In the genomic region with DNA sequence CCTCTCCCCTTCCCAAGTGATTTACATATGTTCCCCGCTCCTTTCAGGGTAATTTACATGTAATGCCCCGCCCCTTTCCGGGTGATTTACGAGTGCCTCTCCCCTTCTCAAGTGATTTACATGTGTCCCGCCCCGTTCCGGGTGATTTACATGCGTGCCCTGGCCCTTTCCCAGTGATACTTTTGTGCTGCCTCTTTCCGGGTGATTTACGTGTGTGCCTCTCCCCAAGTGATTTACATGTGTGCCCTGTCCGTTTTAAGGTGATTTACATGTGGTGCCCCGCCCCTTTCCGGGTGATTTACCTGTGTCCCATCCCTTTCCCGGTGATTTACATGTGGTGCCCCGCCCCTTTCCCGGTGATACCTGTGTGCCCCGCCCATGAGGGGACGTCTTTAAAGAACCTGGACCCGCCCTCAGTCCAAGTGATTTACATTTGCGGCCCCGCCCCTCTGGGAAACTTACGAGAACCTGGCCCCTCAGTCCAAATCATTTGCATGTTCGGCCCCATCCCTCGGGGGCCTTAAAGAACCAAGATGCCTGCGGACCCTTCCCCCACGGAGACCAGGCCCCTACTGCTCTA, we compare ENCODE assay signal across 8 cellular contexts. TPM values are rescaled to one million over a fixed set of nuclear protein-coding genes. Genes with fewer than 3 reads are reported as not detected.
A peak's percentile ranks its signal among the peaks of the same experiment; 100 is the strongest.
DNase-seq lines count a peak whose midpoint lies in the region; ATAC-seq and TF ChIP-seq lines count a peak whose summit lies in the region.

No MANE protein-coding gene starts in this region.

- H3K4me3 Mint-ChIP-seq in activated CD4-positive, alpha-beta T cell treated with anti-CD3 and anti-CD28 coated beads, Interleukin-2, amount 10 ng/mL, durations not matched to agents 24 days and 14 days: peak overlapping the region; percentile 87

- peaks cover 23% of the 10 kb centered on the region for H3K4me1 Mint-ChIP-seq in activated CD4-positive, alpha-beta T cell treated with anti-CD3 and anti-CD28 coated beads, Interleukin-2, amount 10 ng/mL, durations not matched to agents 24 days and 14 days

- H3K9me3 Mint-ChIP-seq in activated CD4-positive, alpha-beta T cell treated with anti-CD3 and anti-CD28 coated beads, Interleukin-2, amount 10 ng/mL, durations not matched to agents 24 days and 14 days: peaks cover 3% of the 10 kb centered on the region

- DNase-seq in AG09309 (ENCODE audit: low read depth): no peak
- peak; percentile 94 for DNase-seq in NCI-H460 (ENCODE audit: extremely low read depth, low read depth)
- peak; percentile 96 for DNase-seq in activated CD4-positive, alpha-beta T cell treated with anti-CD3 and anti-CD28 coated beads, Interleukin-2, amount 10 ng/mL, durations not matched to agents 24 days and 14 days
- DNase-seq in colonic mucosa: peak; percentile 97
- peak; percentile 95 for DNase-seq in left lobe of liver (ENCODE audit: low spot score)
- DNase-seq in stimulated activated CD4-positive, alpha-beta T cell treated with anti-CD3 and anti-CD28 coated beads, TNF-alpha, amount 100 ng/mL, for 1 hour (ENCODE audit: low read depth in 3 of 3, low spot score in 1 of 3): peak; percentile 43 to 71 (median 44)

- no peaks in the 10 kb centered on the region for H3K9me3 ChIP-seq in colonic mucosa

- H3K4me1 ChIP-seq in colonic mucosa: peaks cover 11% of the 10 kb centered on the region

- peaks cover 21% of the 10 kb centered on the region for H3K27me3 Mint-ChIP-seq in activated CD4-positive, alpha-beta T cell treated with anti-CD3 and anti-CD28 coated beads, Interleukin-2, amount 10 ng/mL, durations not matched to agents 24 days and 14 days

- ATAC-seq in GM19025 (IDR thresholded peaks at IDR 0.05; ENCODE audit: low read depth, unreplicated experiment) (peak; percentile 41), HG03175 (IDR thresholded peaks at IDR 0.05; ENCODE audit: unreplicated experiment) (peak; percentile 50), left lobe of liver (peak; percentile 69)

- H3K27me3 ChIP-seq in colonic mucosa: no peaks in the 10 kb centered on the region

- H3K36me3 ChIP-seq in colonic mucosa: no peaks in the 10 kb centered on the region

- peaks cover 24% of the 10 kb centered on the region for H3K36me3 Mint-ChIP-seq in activated CD4-positive, alpha-beta T cell treated with anti-CD3 and anti-CD28 coated beads, Interleukin-2, amount 10 ng/mL, durations not matched to agents 24 days and 14 days (ENCODE audit: low read depth)

- intact Hi-C loops in activated CD4-positive, alpha-beta T cell treated with anti-CD3 and anti-CD28 coated beads, Interleukin-2, amount 10 ng/mL, durations not matched to agents 24 days and 14 days (cut with micrococcal nuclease): loop anchor here (1.0 to 10.0 kb wide), 7 partner anchors 272 to 1161 kb away; partner anchors contain the start of genes CNOT3, MYADM, PPP1R12C and PPP6R1
- intact Hi-C loops in colonic mucosa (cut with DNase I): no loop called here

- TF ChIP-seq CTCF in AG09309 (IDR thresholded peaks at IDR 0.05; ENCODE audit: control insufficient read depth, insufficient read depth, low read depth, low read length, missing control alignments) (no peak), colonic mucosa (IDR thresholded peaks at IDR 0.05) (no peak)

- H3K27ac ChIP-seq in colonic mucosa: peak overlapping the region; percentile 99

- peak overlapping the region; percentile 40 to 91 for H3K9ac ChIP-seq in colonic mucosa (ENCODE audit: low read depth in 2 of 2, low read length in 2 of 2)

- peak overlapping the region; percentile 58 for H3K4me3 ChIP-seq in AG09309 (ENCODE audit: control insufficient read depth, low read depth, low read length)
- peak overlapping the region; percentile 71 for H3K4me3 ChIP-seq in colonic mucosa

- H3K27ac Mint-ChIP-seq in activated CD4-positive, alpha-beta T cell treated with anti-CD3 and anti-CD28 coated beads, Interleukin-2, amount 10 ng/mL, durations not matched to agents 24 days and 14 days: peak overlapping the region; percentile 90

RNA-seq across cellular contexts. Expression of gene LENG9, which starts 0.6 kb away (rescaled TPM):
- total RNA-seq in NCI-H460 (2014; rRNA removed; shearing (Covaris generic)): 6.2 and 8.2 TPM in 2 replicates
- 4.4 and 8.5 TPM in 2 replicates for polyA plus RNA-seq in NCI-H460 (2014; cell fraction: nucleus; rRNA removed)
- 8.2 and 8.3 TPM in 2 replicates for total RNA-seq in activated CD4-positive, alpha-beta T cell treated with anti-CD3 and anti-CD28 coated beads, Interleukin-2, amount 10 ng/mL, durations not matched to agents 24 days and 14 days
- total RNA-seq in colonic mucosa: 10 to 100 TPM; 18.2 to 24.6 TPM
- 2.2 TPM for total RNA-seq in left lobe of liver

RNA-seq across cellular contexts. Expression of gene CDC42EP5, which starts 9.0 kb away (rescaled TPM):
- total RNA-seq in NCI-H460 (2014; rRNA removed; shearing (Covaris generic)): 0.17 TPM in 1 of 2 replicates, not detected in the other
- not detected in 2 replicates for polyA plus RNA-seq in NCI-H460 (2014; cell fraction: nucleus; rRNA removed)
- 0.61 and 0.64 TPM in 2 replicates for total RNA-seq in activated CD4-positive, alpha-beta T cell treated with anti-CD3 and anti-CD28 coated beads, Interleukin-2, amount 10 ng/mL, durations not matched to agents 24 days and 14 days
- total RNA-seq in colonic mucosa (100 to 1,000 TPM; 444 to 601 TPM), left lobe of liver (2.4 TPM)

RNA-seq across cellular contexts. Expression of gene LENG8, which starts 15.1 kb away (rescaled TPM):
- total RNA-seq in NCI-H460 (2014; rRNA removed; shearing (Covaris generic)): 30.4 and 32.9 TPM in 2 replicates
- polyA plus RNA-seq in NCI-H460 (2014; cell fraction: nucleus; rRNA removed): 206 and 244 TPM in 2 replicates
- 202 and 214 TPM in 2 replicates for total RNA-seq in activated CD4-positive, alpha-beta T cell treated with anti-CD3 and anti-CD28 coated beads, Interleukin-2, amount 10 ng/mL, durations not matched to agents 24 days and 14 days
- total RNA-seq in colonic mucosa: 100 to 1,000 TPM in 1 of 2 donors, 10 to 100 TPM in 1; 80.2 to 154 TPM
- 57.8 TPM for total RNA-seq in left lobe of liver

RNA-seq across cellular contexts. Expression of gene LAIR2, which starts 38.5 kb away (rescaled TPM):
- not detected in 2 replicates for total RNA-seq in NCI-H460 (2014; rRNA removed; shearing (Covaris generic))
- polyA plus RNA-seq in NCI-H460 (2014; cell fraction: nucleus; rRNA removed): not detected in 2 replicates
- 34.2 and 35.0 TPM in 2 replicates for total RNA-seq in activated CD4-positive, alpha-beta T cell treated with anti-CD3 and anti-CD28 coated beads, Interleukin-2, amount 10 ng/mL, durations not matched to agents 24 days and 14 days
- under 1 TPM in 1 of 2 donors, not detected in 1; 0.37 TPM for total RNA-seq in colonic mucosa
- not detected for total RNA-seq in left lobe of liver

RNA-seq across cellular contexts. Expression of gene TTYH1, which starts 48.9 kb away (rescaled TPM):
- not detected in 2 replicates for total RNA-seq in NCI-H460 (2014; rRNA removed; shearing (Covaris generic))
- polyA plus RNA-seq in NCI-H460 (2014; cell fraction: nucleus; rRNA removed): not detected in 2 replicates
- total RNA-seq in activated CD4-positive, alpha-beta T cell treated with anti-CD3 and anti-CD28 coated beads, Interleukin-2, amount 10 ng/mL, durations not matched to agents 24 days and 14 days: 0.21 and 0.78 TPM in 2 replicates
- total RNA-seq in colonic mucosa (1 to 10 TPM in 1 of 2 donors, under 1 TPM in 1; 0.47 to 2.4 TPM), left lobe of liver (0.33 TPM)

Comparison
In these comparisons a context has a peak if more than half of its experiments do, and no peak if none do; other contexts are left out.
1. RNA of gene CDC42EP5, which starts 9.0 kb away (total RNA-seq): 444 to 601 TPM in colonic mucosa; 2.4 TPM in left lobe of liver (single experiment), 0.61 to 0.64 TPM in activated CD4-positive, alpha-beta T cell treated with anti-CD3 and anti-CD28 coated beads, Interleukin-2, amount 10 ng/mL, durations not matched to agents 24 days and 14 days and 0.17 TPM in NCI-H460; every median in the first group is over 100 times any median in the second.
2. Peak in every context shown above with its lines, with median percentiles within 50 percentile points of each other: ATAC-seq.